In genomic region chr17:63519972-63520882, GRCh38 we compare ENCODE assay signal across 1 cellular context.
TF ChIP-seq lines count a peak whose summit lies in the region.

No MANE protein-coding gene starts in this region.

TF ChIP-seq in HepG2, 621 proteins besides CTCF, POLR2A, EP300 and RAD21 (continued from another document):
- TF ChIP-seq ZNF740 (CRISPR knock-in tag; IDR thresholded peaks at IDR 0.05) (no peak), CCDC6 (CRISPR knock-in tag; IDR thresholded peaks at IDR 0.05) (peak; percentile 55; the same call in 1 of the 2 replicates)
